11 cellular contexts compared by ENCODE assay signal in the genomic region with DNA sequence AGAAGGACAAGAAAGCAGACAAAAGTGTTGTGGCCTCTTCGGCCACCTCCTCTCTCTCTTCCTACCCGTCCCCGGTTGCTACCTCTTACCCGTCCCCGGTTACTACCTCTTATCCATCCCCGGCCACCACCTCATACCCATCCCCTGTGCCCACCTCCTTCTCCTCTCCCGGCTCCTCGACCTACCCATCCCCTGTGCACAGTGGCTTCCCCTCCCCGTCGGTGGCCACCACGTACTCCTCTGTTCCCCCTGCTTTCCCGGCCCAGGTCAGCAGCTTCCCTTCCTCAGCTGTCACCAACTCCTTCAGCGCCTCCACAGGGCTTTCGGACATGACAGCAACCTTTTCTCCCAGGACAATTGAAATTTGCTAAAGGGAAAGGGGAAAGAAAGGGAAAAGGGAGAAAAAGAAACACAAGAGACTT. TPM values are rescaled to one million over a fixed set of nuclear protein-coding genes. Genes with fewer than 3 reads are reported as not detected.
A peak's percentile ranks its signal among the peaks of the same experiment; 100 is the strongest.
DNase-seq lines count a peak whose midpoint lies in the region; ATAC-seq and TF ChIP-seq lines count a peak whose summit lies in the region.
"Had no signal": no experiment of that assay in that cellular context is flagged by ENCODE, and none has a peak within 500 bp of the region (broad histone marks: within the 10 kb centered on the region; RNA-seq: fewer than 3 reads in every experiment).

No MANE protein-coding gene starts in this region.

- peak overlapping the region; percentile 9 to 29 for H3K9ac ChIP-seq in liver (ENCODE audit: low read depth in 1 of 2, low read length in 2 of 2)

- no peak for TF ChIP-seq RAD21 in liver (IDR thresholded peaks at IDR 0.05)

- 78 to 88% (median 81%) methylated on average over 14 of the region's 14 CpGs for WGBS in heart left ventricle, 4 donors
- WGBS in liver = 92% methylated on average over 14 of the region's 14 CpGs
- 96% methylated on average over 14 of the region's 14 CpGs for WGBS in thymus

- no peak for ATAC-seq in heart left ventricle
- no peak for ATAC-seq in Right ventricle myocardium inferior
- ATAC-seq in HG03280 (IDR thresholded peaks at IDR 0.05; ENCODE audit: unreplicated experiment) = no peak
- ATAC-seq: left lobe of liver had no signal

- H3K27me3 ChIP-seq in heart left ventricle = no peaks in the 10 kb centered on the region
- H3K27me3 ChIP-seq in ascending aorta = no peaks in the 10 kb centered on the region
- no peaks in the 10 kb centered on the region for H3K27me3 ChIP-seq in liver (ENCODE audit: control insufficient read depth in 4 of 4, insufficient read depth in 4 of 4, low read length in 3 of 4)
- H3K27me3 ChIP-seq in thymus (ENCODE audit: control insufficient read depth, insufficient read depth) = no peaks in the 10 kb centered on the region

- H3K4me1 ChIP-seq in heart left ventricle (peaks cover 0 to 41% (median 27%) of the 10 kb centered on the region in 12 donors), ascending aorta (peaks cover 9 to 24% of the 10 kb centered on the region in 2 donors), liver (ENCODE audit: control insufficient read depth in 4 of 4, insufficient read depth in 4 of 4, low read length in 3 of 4) (peaks cover 0 to 27% (median 12%) of the 10 kb centered on the region in 4 donors), thymus (ENCODE audit: control insufficient read depth, insufficient read depth, low read length) (peaks cover 15% of the 10 kb centered on the region)

- no peak for TF ChIP-seq POLR2A in heart left ventricle (IDR thresholded peaks at IDR 0.05)

- H3K36me3 ChIP-seq in heart left ventricle = peaks cover 0 to 25% (median 16%) of the 10 kb centered on the region in 9 donors
- H3K36me3 ChIP-seq in ascending aorta = peaks cover 9 to 23% of the 10 kb centered on the region in 2 donors
- H3K36me3 ChIP-seq in liver (ENCODE audit: control insufficient read depth in 4 of 4, insufficient read depth in 3 of 4, low read depth in 1 of 4, low read length in 3 of 4) = peaks cover 2 to 14% (median 13%) of the 10 kb centered on the region in 4 donors
- peaks cover 11% of the 10 kb centered on the region for H3K36me3 ChIP-seq in thymus (ENCODE audit: control insufficient read depth, insufficient read depth)

- DNase-seq in heart left ventricle (no peak), Right ventricle myocardium inferior (ENCODE audit: missing footprints) (no peak), ascending aorta (ENCODE audit: low spot score in 2 of 2) (no peak), pons (ENCODE audit: low spot score) (no peak)
- no peak for DNase-seq in activated effector memory CD4-positive, alpha-beta T cell treated with anti-CD3 and anti-CD28 coated beads, Interleukin-2, amount 50 U/mL, for 16 hours
- DNase-seq: DMS153, NCI-H345 had no signal

- H3K4me3 ChIP-seq in heart left ventricle (peak overlapping the region in 10 of 12 donors; percentile 62 to 94 (median 83)), ascending aorta (peak overlapping the region; percentile 65 to 91), liver (ENCODE audit: low read depth in 1 of 3, low read length in 3 of 3) (peak overlapping the region in 2 of 3 donors; percentile 92 to 95), thymus (ENCODE audit: low read length) (peak overlapping the region; percentile 79)

- H3K27ac ChIP-seq in heart left ventricle (no peak overlapping the region), ascending aorta (peak overlapping the region in 1 of 2 donors; percentile 46), liver (ENCODE audit: low read depth in 1 of 2, low read length in 2 of 2) (peak overlapping the region in 1 of 2 donors; percentile 33), thymus (ENCODE audit: low read depth) (no peak overlapping the region)

- intact Hi-C loops in heart left ventricle (cut with DNase I) = loop anchor here in 2 of 10 donors (1.0 to 5.0 kb wide), 2 partner anchors 24 to 35 kb away; no protein-coding TSS in a partner anchor
- intact Hi-C loops in Right ventricle myocardium inferior (cut with DNase I) = no loop called here
- intact Hi-C loops in ascending aorta (cut with DNase I) = loop anchor here (10.0 kb wide), 1 partner anchor 107 kb away; the partner anchor contains the start of gene HSPA9

- H3K9me3 ChIP-seq in heart left ventricle (no peaks in the 10 kb centered on the region), ascending aorta (no peaks in the 10 kb centered on the region), liver (ENCODE audit: control insufficient read depth in 4 of 4, low read length in 3 of 4) (no peaks in the 10 kb centered on the region), thymus (ENCODE audit: control insufficient read depth) (no peaks in the 10 kb centered on the region)

- TF ChIP-seq CTCF in heart left ventricle (IDR thresholded peaks at IDR 0.05) (no peak), ascending aorta (IDR thresholded peaks at IDR 0.05) (no peak), liver (IDR thresholded peaks at IDR 0.05; ENCODE audit: low read depth, low read length, missing input control) (no peak)

TF ChIP-seq in liver, 16 proteins besides CTCF, POLR2A, EP300 and RAD21:
- TF ChIP-seq, protein P1, sequence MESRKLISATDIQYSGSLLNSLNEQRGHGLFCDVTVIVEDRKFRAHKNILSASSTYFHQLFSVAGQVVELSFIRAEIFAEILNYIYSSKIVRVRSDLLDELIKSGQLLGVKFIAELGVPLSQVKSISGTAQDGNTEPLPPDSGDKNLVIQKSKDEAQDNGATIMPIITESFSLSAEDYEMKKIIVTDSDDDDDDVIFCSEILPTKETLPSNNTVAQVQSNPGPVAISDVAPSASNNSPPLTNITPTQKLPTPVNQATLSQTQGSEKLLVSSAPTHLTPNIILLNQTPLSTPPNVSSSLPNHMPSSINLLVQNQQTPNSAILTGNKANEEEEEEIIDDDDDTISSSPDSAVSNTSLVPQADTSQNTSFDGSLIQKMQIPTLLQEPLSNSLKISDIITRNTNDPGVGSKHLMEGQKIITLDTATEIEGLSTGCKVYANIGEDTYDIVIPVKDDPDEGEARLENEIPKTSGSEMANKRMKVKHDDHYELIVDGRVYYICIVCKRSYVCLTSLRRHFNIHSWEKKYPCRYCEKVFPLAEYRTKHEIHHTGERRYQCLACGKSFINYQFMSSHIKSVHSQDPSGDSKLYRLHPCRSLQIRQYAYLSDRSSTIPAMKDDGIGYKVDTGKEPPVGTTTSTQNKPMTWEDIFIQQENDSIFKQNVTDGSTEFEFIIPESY (IDR thresholded peaks at IDR 0.05) = no peak
- TF ChIP-seq NR2F2 (IDR thresholded peaks at IDR 0.05) (no peak), SP1 (IDR thresholded peaks at IDR 0.05) (no peak), EGR1 (IDR thresholded peaks at IDR 0.05; ENCODE audit: low read depth in 2 of 2) (no peak), HNF4G (IDR thresholded peaks at IDR 0.05) (no peak), HNF4A (conservative IDR thresholded peaks at IDR 0.05) (no peak), RXRA (IDR thresholded peaks at IDR 0.05) (no peak), TAF1 (conservative IDR thresholded peaks at IDR 0.05) (no peak), FOXA1 (IDR thresholded peaks at IDR 0.05) (no peak), ATF3 (IDR thresholded peaks at IDR 0.05) (no peak), GABPA (IDR thresholded peaks at IDR 0.05 in 1 of 2, conservative IDR thresholded peaks at IDR 0.05 in 1 of 2) (no peak), YY1 (IDR thresholded peaks at IDR 0.05) (no peak), FOXA2 (IDR thresholded peaks at IDR 0.05) (no peak)
- TF ChIP-seq, protein P2, sequence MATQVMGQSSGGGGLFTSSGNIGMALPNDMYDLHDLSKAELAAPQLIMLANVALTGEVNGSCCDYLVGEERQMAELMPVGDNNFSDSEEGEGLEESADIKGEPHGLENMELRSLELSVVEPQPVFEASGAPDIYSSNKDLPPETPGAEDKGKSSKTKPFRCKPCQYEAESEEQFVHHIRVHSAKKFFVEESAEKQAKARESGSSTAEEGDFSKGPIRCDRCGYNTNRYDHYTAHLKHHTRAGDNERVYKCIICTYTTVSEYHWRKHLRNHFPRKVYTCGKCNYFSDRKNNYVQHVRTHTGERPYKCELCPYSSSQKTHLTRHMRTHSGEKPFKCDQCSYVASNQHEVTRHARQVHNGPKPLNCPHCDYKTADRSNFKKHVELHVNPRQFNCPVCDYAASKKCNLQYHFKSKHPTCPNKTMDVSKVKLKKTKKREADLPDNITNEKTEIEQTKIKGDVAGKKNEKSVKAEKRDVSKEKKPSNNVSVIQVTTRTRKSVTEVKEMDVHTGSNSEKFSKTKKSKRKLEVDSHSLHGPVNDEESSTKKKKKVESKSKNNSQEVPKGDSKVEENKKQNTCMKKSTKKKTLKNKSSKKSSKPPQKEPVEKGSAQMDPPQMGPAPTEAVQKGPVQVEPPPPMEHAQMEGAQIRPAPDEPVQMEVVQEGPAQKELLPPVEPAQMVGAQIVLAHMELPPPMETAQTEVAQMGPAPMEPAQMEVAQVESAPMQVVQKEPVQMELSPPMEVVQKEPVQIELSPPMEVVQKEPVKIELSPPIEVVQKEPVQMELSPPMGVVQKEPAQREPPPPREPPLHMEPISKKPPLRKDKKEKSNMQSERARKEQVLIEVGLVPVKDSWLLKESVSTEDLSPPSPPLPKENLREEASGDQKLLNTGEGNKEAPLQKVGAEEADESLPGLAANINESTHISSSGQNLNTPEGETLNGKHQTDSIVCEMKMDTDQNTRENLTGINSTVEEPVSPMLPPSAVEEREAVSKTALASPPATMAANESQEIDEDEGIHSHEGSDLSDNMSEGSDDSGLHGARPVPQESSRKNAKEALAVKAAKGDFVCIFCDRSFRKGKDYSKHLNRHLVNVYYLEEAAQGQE (IDR thresholded peaks at IDR 0.05) = no peak
TF ChIP-seq in liver: peak in this region for 0.

RNA-seq across cellular contexts. Expression of gene EGR1, which starts 2.4 kb away (rescaled TPM):
- total RNA-seq in heart left ventricle (100 to 1,000 TPM in 1 of 9 donors, 10 to 100 TPM in 4, 1 to 10 TPM in 4; 4.0 to 133 (median 15.3) TPM), Right ventricle myocardium inferior (5.5 TPM), ascending aorta (419 TPM), liver (1 to 10 TPM; 1.4 to 6.1 TPM)
- polyA plus RNA-seq in heart left ventricle (10 to 100 TPM; 13.9 to 16.2 TPM), liver (10 to 100 TPM; 20.1 to 88.7 TPM), thymus (56.3 TPM)

RNA-seq across cellular contexts. Expression of gene REEP2, which starts 28.9 kb away (rescaled TPM):
- total RNA-seq in heart left ventricle (10 to 100 TPM in 3 of 9 donors, 1 to 10 TPM in 6; 1.6 to 11.2 (median 6.2) TPM), Right ventricle myocardium inferior (5.2 TPM), ascending aorta (3.5 TPM), liver (under 1 TPM; 0.08 to 0.28 TPM)
- polyA plus RNA-seq in heart left ventricle (1 to 10 TPM; 2.8 to 3.9 TPM), liver (under 1 TPM in 1 of 2 donors, not detected in 1; 0.12 TPM), thymus (4.8 TPM)
- total RNA-seq: left lobe of liver had no signal
